Comparison of ENCODE assay signal across 3 cellular contexts in the genomic region with DNA sequence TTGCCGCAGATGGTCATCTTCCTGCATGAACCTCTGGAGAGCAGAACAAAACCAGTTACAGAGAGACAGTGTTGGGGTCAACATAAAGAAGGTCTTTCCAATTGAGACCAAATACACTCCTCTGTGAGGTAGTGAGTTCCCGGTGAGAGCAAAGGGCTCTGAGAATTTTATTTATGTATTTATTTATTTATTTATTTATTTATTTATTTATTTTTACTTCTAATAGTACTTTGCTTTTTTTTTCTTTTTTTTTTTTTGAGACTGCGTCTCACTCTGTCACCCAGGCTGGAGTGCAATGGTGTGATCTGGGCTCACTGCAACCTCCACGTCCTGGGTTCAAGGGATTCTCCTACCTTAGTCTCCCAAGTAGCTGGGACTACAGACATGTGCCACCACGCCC.
TF ChIP-seq lines count a peak whose summit lies in the region.

No MANE protein-coding gene starts in this region.

TF ChIP-seq in A549, 52 proteins besides CTCF, POLR2A, EP300 and RAD21:
- TF ChIP-seq, protein P1, sequence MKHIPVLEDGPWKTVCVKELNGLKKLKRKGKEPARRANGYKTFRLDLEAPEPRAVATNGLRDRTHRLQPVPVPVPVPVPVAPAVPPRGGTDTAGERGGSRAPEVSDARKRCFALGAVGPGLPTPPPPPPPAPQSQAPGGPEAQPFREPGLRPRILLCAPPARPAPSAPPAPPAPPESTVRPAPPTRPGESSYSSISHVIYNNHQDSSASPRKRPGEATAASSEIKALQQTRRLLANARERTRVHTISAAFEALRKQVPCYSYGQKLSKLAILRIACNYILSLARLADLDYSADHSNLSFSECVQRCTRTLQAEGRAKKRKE (CRISPR knock-in tag; IDR thresholded peaks at IDR 0.05; ENCODE audit: low read depth), result no peak
- TF ChIP-seq, protein P2, sequence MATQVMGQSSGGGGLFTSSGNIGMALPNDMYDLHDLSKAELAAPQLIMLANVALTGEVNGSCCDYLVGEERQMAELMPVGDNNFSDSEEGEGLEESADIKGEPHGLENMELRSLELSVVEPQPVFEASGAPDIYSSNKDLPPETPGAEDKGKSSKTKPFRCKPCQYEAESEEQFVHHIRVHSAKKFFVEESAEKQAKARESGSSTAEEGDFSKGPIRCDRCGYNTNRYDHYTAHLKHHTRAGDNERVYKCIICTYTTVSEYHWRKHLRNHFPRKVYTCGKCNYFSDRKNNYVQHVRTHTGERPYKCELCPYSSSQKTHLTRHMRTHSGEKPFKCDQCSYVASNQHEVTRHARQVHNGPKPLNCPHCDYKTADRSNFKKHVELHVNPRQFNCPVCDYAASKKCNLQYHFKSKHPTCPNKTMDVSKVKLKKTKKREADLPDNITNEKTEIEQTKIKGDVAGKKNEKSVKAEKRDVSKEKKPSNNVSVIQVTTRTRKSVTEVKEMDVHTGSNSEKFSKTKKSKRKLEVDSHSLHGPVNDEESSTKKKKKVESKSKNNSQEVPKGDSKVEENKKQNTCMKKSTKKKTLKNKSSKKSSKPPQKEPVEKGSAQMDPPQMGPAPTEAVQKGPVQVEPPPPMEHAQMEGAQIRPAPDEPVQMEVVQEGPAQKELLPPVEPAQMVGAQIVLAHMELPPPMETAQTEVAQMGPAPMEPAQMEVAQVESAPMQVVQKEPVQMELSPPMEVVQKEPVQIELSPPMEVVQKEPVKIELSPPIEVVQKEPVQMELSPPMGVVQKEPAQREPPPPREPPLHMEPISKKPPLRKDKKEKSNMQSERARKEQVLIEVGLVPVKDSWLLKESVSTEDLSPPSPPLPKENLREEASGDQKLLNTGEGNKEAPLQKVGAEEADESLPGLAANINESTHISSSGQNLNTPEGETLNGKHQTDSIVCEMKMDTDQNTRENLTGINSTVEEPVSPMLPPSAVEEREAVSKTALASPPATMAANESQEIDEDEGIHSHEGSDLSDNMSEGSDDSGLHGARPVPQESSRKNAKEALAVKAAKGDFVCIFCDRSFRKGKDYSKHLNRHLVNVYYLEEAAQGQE (IDR thresholded peaks at IDR 0.05), result no peak
- TF ChIP-seq ZC3H11A (IDR thresholded peaks at IDR 0.05), result peak; percentile 81

TF ChIP-seq in IMR-90, 13 proteins besides CTCF, POLR2A, EP300 and RAD21:
- TF ChIP-seq BHLHE40 (IDR thresholded peaks at IDR 0.05; ENCODE audit: low read depth, low read length) (no peak), RFX5 (IDR thresholded peaks at IDR 0.05; ENCODE audit: low read depth, low read length) (no peak), SMC3 (IDR thresholded peaks at IDR 0.05; ENCODE audit: low read depth, low read length) (no peak), MAZ (IDR thresholded peaks at IDR 0.05; ENCODE audit: borderline replicate concordance, low read depth, low read length) (no peak), MAFK (IDR thresholded peaks at IDR 0.05; ENCODE audit: low read depth, low read length) (no peak), RCOR1 (IDR thresholded peaks at IDR 0.05; ENCODE audit: insufficient replicate concordance, low read length) (no peak), CEBPB (IDR thresholded peaks at IDR 0.05; ENCODE audit: low read depth, low read length) (no peak), MXI1 (IDR thresholded peaks at IDR 0.05; ENCODE audit: borderline replicate concordance, low read depth, low read length) (no peak)
- TF ChIP-seq, protein P3, sequence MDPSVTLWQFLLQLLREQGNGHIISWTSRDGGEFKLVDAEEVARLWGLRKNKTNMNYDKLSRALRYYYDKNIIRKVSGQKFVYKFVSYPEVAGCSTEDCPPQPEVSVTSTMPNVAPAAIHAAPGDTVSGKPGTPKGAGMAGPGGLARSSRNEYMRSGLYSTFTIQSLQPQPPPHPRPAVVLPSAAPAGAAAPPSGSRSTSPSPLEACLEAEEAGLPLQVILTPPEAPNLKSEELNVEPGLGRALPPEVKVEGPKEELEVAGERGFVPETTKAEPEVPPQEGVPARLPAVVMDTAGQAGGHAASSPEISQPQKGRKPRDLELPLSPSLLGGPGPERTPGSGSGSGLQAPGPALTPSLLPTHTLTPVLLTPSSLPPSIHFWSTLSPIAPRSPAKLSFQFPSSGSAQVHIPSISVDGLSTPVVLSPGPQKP (IDR thresholded peaks at IDR 0.05; ENCODE audit: borderline replicate concordance, low read depth, low read length), result no peak

TF ChIP-seq in H1, 55 proteins besides CTCF, POLR2A, EP300 and RAD21:
- TF ChIP-seq SIRT6 (IDR thresholded peaks at IDR 0.05; ENCODE audit: low read length) (no peak), ZNF274 (IDR thresholded peaks at IDR 0.05; ENCODE audit: borderline replicate concordance, extremely low read depth, low read length) (no peak), SIX5 (IDR thresholded peaks at IDR 0.05; ENCODE audit: low read depth, low read length) (no peak), POLR2AphosphoS5 (IDR thresholded peaks at IDR 0.05; ENCODE audit: low read depth, low read length) (no peak), SAP30 (IDR thresholded peaks at IDR 0.05; ENCODE audit: insufficient read depth, insufficient replicate concordance, low read length) (no peak), TEAD4 (IDR thresholded peaks at IDR 0.05; ENCODE audit: low read depth, low read length) (no peak), PHF8 (conservative IDR thresholded peaks at IDR 0.05; ENCODE audit: low read depth, low read length) (no peak), NANOG (IDR thresholded peaks at IDR 0.05; ENCODE audit: insufficient read depth, low read depth, low read length, poor library complexity, severe bottlenecking) (no peak), BRCA1 (IDR thresholded peaks at IDR 0.05; ENCODE audit: low read depth, low read length) (no peak), JUN (IDR thresholded peaks at IDR 0.05; ENCODE audit: low read depth, low read length) (no peak), BACH1 (IDR thresholded peaks at IDR 0.05; ENCODE audit: low read length) (no peak), MAFK (IDR thresholded peaks at IDR 0.05; ENCODE audit: low read depth, low read length) (no peak), SP1 (IDR thresholded peaks at IDR 0.05; ENCODE audit: low read depth, low read length) (no peak), CHD1 (IDR thresholded peaks at IDR 0.05; ENCODE audit: low read depth, low read length) (no peak), CBX5 (IDR thresholded peaks at IDR 0.05; ENCODE audit: low read depth, low read length) (no peak), SUZ12 (IDR thresholded peaks at IDR 0.05; ENCODE audit: low read length) (no peak), GABPA (IDR thresholded peaks at IDR 0.05; ENCODE audit: borderline replicate concordance, insufficient read depth, low read length) (no peak)
- TF ChIP-seq, protein P4, sequence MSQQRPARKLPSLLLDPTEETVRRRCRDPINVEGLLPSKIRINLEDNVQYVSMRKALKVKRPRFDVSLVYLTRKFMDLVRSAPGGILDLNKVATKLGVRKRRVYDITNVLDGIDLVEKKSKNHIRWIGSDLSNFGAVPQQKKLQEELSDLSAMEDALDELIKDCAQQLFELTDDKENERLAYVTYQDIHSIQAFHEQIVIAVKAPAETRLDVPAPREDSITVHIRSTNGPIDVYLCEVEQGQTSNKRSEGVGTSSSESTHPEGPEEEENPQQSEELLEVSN (IDR thresholded peaks at IDR 0.05), result no peak
- TF ChIP-seq, protein P5, sequence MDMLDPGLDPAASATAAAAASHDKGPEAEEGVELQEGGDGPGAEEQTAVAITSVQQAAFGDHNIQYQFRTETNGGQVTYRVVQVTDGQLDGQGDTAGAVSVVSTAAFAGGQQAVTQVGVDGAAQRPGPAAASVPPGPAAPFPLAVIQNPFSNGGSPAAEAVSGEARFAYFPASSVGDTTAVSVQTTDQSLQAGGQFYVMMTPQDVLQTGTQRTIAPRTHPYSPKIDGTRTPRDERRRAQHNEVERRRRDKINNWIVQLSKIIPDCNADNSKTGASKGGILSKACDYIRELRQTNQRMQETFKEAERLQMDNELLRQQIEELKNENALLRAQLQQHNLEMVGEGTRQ (IDR thresholded peaks at IDR 0.05; ENCODE audit: low read length), result no peak
